Comparison of ENCODE assay signal across 8 cellular contexts in genomic region chr18:3585656-3586509, GRCh38.
DNase-seq lines count a peak whose midpoint lies in the region; ATAC-seq and TF ChIP-seq lines count a peak whose summit lies in the region.

No MANE protein-coding gene starts in this region.

- TF ChIP-seq POLR2A in IMR-90 (IDR thresholded peaks at IDR 0.05; ENCODE audit: low read depth, low read length), result no peak
- no peak for TF ChIP-seq POLR2A in esophagus muscularis mucosa (IDR thresholded peaks at IDR 0.05; ENCODE audit: low read depth)

- no peak overlapping the region for H2BK15ac ChIP-seq in IMR-90 (ENCODE audit: low read depth, low read length)

- TF ChIP-seq RAD21 in IMR-90 (IDR thresholded peaks at IDR 0.05; ENCODE audit: low read length), result peak; percentile 71

- no peaks in the 10 kb centered on the region for H3K36me3 Mint-ChIP-seq in natural killer cell

- H4K91ac ChIP-seq in IMR-90 (ENCODE audit: insufficient read depth, low read depth, low read length), result no peak overlapping the region

- H3K23ac ChIP-seq in IMR-90 (ENCODE audit: low read depth, low read length), result no peak overlapping the region

- H3K4me2 ChIP-seq in IMR-90 (ENCODE audit: low read depth, low read length) (no peak overlapping the region), OCI-LY7 (ENCODE audit: low read length) (peak overlapping the region; percentile 85)

- H2BK120ac ChIP-seq in IMR-90 (ENCODE audit: low read depth, low read length), result no peak overlapping the region

- no peaks in the 10 kb centered on the region for H3K79me1 ChIP-seq in IMR-90 (ENCODE audit: low read depth in 1 of 2, low read length in 2 of 2)

- peaks cover 0 to 3% of the 10 kb centered on the region in 2 donors for H3K27me3 Mint-ChIP-seq in natural killer cell (ENCODE audit: low read depth in 2 of 2)

- no peak for TF ChIP-seq EP300 in esophagus muscularis mucosa (IDR thresholded peaks at IDR 0.05)

- BruUV-seq in IMR-90 (replicated peaks; lab: Mats Ljungman, UMichigan), result no TSS peak
- BruUV-seq in OCI-LY7 (replicated peaks; lab: Mats Ljungman, UMichigan), result TSS peak; percentile 99

- WGBS in IMR-90 (ENCODE audit: extremely low coverage in 2 of 2, insufficient read length in 1 of 2), 2 experiments, result 30% methylated on average over 4 of the region's 12 CpGs; no CpG with 5 or more reads in 1 of the 2 experiments
- 56% methylated on average over 12 of the region's 12 CpGs for WGBS in esophagus muscularis mucosa

- H2AFZ ChIP-seq in IMR-90 (replicated peaks; ENCODE audit: low read length, poor library complexity) (peak overlapping the region; percentile 9), OCI-LY7 (ENCODE audit: low read length) (peak overlapping the region; percentile 64; the same call in 1 of the 2 replicates)

- H3K9ac ChIP-seq in IMR-90 (ENCODE audit: low read depth, low read length), result no peak overlapping the region

- no peak overlapping the region for H3K14ac ChIP-seq in IMR-90 (replicated peaks; ENCODE audit: low read depth, low read length)

- no peaks in the 10 kb centered on the region for H3K79me2 ChIP-seq in OCI-LY7 (ENCODE audit: insufficient read depth, low read depth, low read length)

- H3K27ac ChIP-seq in IMR-90 (ENCODE audit: insufficient read depth, low read length) (no peak overlapping the region), OCI-LY7 (ENCODE audit: low read depth, low read length, poor library complexity, severe bottlenecking) (peak overlapping the region; percentile 99), esophagus muscularis mucosa (replicated peaks in 1 of 4) (no peak overlapping the region), tibial artery (no peak overlapping the region)

- no peaks in the 10 kb centered on the region for H3K9me3 Mint-ChIP-seq in natural killer cell

- H2AK5ac ChIP-seq in IMR-90 (ENCODE audit: low read depth, low read length), result peak overlapping the region; percentile 24; the same call in 1 of the 2 replicates

- ATAC-seq in GM21447 (IDR thresholded peaks at IDR 0.05; ENCODE audit: unreplicated experiment) (peak; percentile 1), IMR-90 (ENCODE audit: low read depth) (peak; percentile 91), natural killer cell (peak; percentile 85 to 98 (median 98))

- no peak overlapping the region for H4K8ac ChIP-seq in IMR-90 (ENCODE audit: low read depth in 2 of 2, low read length in 2 of 2)

- in situ Hi-C loops in IMR-90 (cut with MboI; ENCODE audit: low sequenced_read_pairs), result no loop called here

- no peak overlapping the region for H2BK5ac ChIP-seq in IMR-90 (ENCODE audit: low read depth, low read length, poor library complexity, severe bottlenecking)

- DNase-seq in COR-L47 (lab: John Stamatoyannopoulos, UW) (peak; percentile 90), IMR-90 (peak; percentile 78), OCI-LY7 (ENCODE audit: low spot score) (peak; percentile 93), activated T-cell treated with anti-CD3 and anti-CD28 coated beads for 48 hours (ENCODE audit: low read depth) (peak; percentile 60), esophagus muscularis mucosa (ENCODE audit: extremely low spot score) (peak; percentile 64), natural killer cell (peak; percentile 62), tibial artery (peak; percentile 79)

- TF ChIP-seq CTCF in IMR-90 (conservative IDR thresholded peaks at IDR 0.05; ENCODE audit: low read depth, low read length) (peak; percentile 68), OCI-LY7 (conservative IDR thresholded peaks at IDR 0.05; ENCODE audit: low read length) (peak; percentile 98), esophagus muscularis mucosa (IDR thresholded peaks at IDR 0.05) (peak; percentile 58 to 75 (median 64)), natural killer cell (IDR thresholded peaks at IDR 0.05) (peak; percentile 63), tibial artery (IDR thresholded peaks at IDR 0.05) (peak; percentile 59 to 65)

- H3K9me3 ChIP-seq in IMR-90 (ENCODE audit: control insufficient read depth, insufficient read depth, low read length), result no peaks in the 10 kb centered on the region
- peaks cover 9% of the 10 kb centered on the region; the same call in 1 of the 2 replicates for H3K9me3 ChIP-seq in OCI-LY7 (ENCODE audit: low read length)
- H3K9me3 ChIP-seq in esophagus muscularis mucosa, result no peaks in the 10 kb centered on the region
- H3K9me3 ChIP-seq in tibial artery, result no peaks in the 10 kb centered on the region

- no peak overlapping the region for H2BK20ac ChIP-seq in IMR-90 (ENCODE audit: low read depth, low read length)

- dilution Hi-C loops in IMR-90 (cut with HindIII; ENCODE audit: low sequenced_read_pairs, unreplicated experiment), result no loop called here

- H3K4me3 ChIP-seq in IMR-90 (ENCODE audit: insufficient read depth, low read depth, low read length) (no peak overlapping the region), OCI-LY7 (ENCODE audit: low read depth, low read length, poor library complexity, severe bottlenecking) (peak overlapping the region; percentile 63), esophagus muscularis mucosa (no peak overlapping the region), tibial artery (no peak overlapping the region)

- POLR2A ChIA-PET in IMR-90 (lab: Charles Lee; ENCODE audit: unreplicated experiment), result interaction anchor here (0.6 to 1.0 kb wide), 3 partner anchors 8 to 85 kb away, joined by 3 to 4 read pairs (median 3); no protein-coding TSS in a partner anchor
- POLR2A ChIA-PET in OCI-LY7 (lab: Charles Lee), result interaction anchor here (0.6 to 5.2 kb wide), 29 partner anchors 10 to 337 kb away, joined by 3 to 44 read pairs (median 5); partner anchors contain the start of gene TGIF1

- no peaks in the 10 kb centered on the region for H3K27me3 ChIP-seq in IMR-90 (ENCODE audit: control insufficient read depth, insufficient read depth, low read length)
- H3K27me3 ChIP-seq in esophagus muscularis mucosa, result no peaks in the 10 kb centered on the region
- no peaks in the 10 kb centered on the region for H3K27me3 ChIP-seq in tibial artery

- no peak overlapping the region for H3K4ac ChIP-seq in IMR-90 (ENCODE audit: low read depth, low read length)

- peaks cover 5% of the 10 kb centered on the region for H3K4me1 ChIP-seq in IMR-90 (ENCODE audit: control insufficient read depth, insufficient read depth, low read length)
- peaks cover 73% of the 10 kb centered on the region for H3K4me1 ChIP-seq in OCI-LY7 (ENCODE audit: insufficient read depth, low read length, poor library complexity, severe bottlenecking)
- H3K4me1 ChIP-seq in esophagus muscularis mucosa, result peaks cover 0 to 4% (median 0%) of the 10 kb centered on the region in 4 donors
- H3K4me1 ChIP-seq in tibial artery, result no peaks in the 10 kb centered on the region

- intact Hi-C loops in IMR-90 (cut with micrococcal nuclease), result loop anchor here (2.0 kb wide), 1 partner anchor 131 kb away; no protein-coding TSS in a partner anchor
- intact Hi-C loops in OCI-LY7 (cut with micrococcal nuclease; ENCODE audit: unreplicated experiment), result loop anchor here (1.0 to 10.0 kb wide), 8 partner anchors 87 to 629 kb away; no protein-coding TSS in a partner anchor
- intact Hi-C loops in esophagus muscularis mucosa (cut with DNase I), result no loop called here
- intact Hi-C loops in natural killer cell (cut with micrococcal nuclease), result loop anchor here (1.0 to 2.0 kb wide), 2 partner anchors 73 to 305 kb away; no protein-coding TSS in a partner anchor
- intact Hi-C loops in tibial artery (cut with DNase I; ENCODE audit: low total_unique reads), result no loop called here

- H2AK9ac ChIP-seq in IMR-90 (replicated peaks; ENCODE audit: low read depth, low read length, poor library complexity), result no peak overlapping the region

- no peak overlapping the region for H3K4me3 Mint-ChIP-seq in natural killer cell

- H3K36me3 ChIP-seq in IMR-90 (ENCODE audit: control insufficient read depth, insufficient read depth, low read length), result no peaks in the 10 kb centered on the region
- no peaks in the 10 kb centered on the region for H3K36me3 ChIP-seq in OCI-LY7 (ENCODE audit: insufficient read depth, low read length)
- H3K36me3 ChIP-seq in esophagus muscularis mucosa, result no peaks in the 10 kb centered on the region
- H3K36me3 ChIP-seq in tibial artery, result no peaks in the 10 kb centered on the region

- H3K56ac ChIP-seq in IMR-90 (ENCODE audit: extremely low read depth, insufficient read depth, low read length), result no peak overlapping the region

- H4K20me1 ChIP-seq in IMR-90 (ENCODE audit: insufficient read depth, low read length) (no peaks in the 10 kb centered on the region), OCI-LY7 (ENCODE audit: insufficient read depth, low read length) (no peaks in the 10 kb centered on the region)

- peaks cover 4% of the 10 kb centered on the region for H3K9me1 ChIP-seq in IMR-90 (ENCODE audit: insufficient read depth, low read length)

- no peak overlapping the region for H4K5ac ChIP-seq in IMR-90 (ENCODE audit: low read depth, low read length)

- H3K27ac Mint-ChIP-seq in natural killer cell, result no peak overlapping the region

- CTCF ChIA-PET in IMR-90 (lab: Yijun Ruan, JAX), result interaction anchor here (0.6 to 1.5 kb wide), 7 partner anchors 8 to 132 kb away, joined by 3 to 10 read pairs (median 4); no protein-coding TSS in a partner anchor
- CTCF ChIA-PET in OCI-LY7 (lab: Charles Lee; ENCODE audit: unreplicated experiment), result interaction anchor here (0.6 to 1.6 kb wide), 8 partner anchors 9 to 289 kb away, joined by 3 to 12 read pairs (median 3); no protein-coding TSS in a partner anchor

- 0 out of 2 replicates have a peak overlapping the region, but pooled peaks have one; percentile 31 for H3K18ac ChIP-seq in IMR-90 (ENCODE audit: low read depth, low read length)

- peaks cover 0 to 7% of the 10 kb centered on the region in 2 donors for H3K4me1 Mint-ChIP-seq in natural killer cell

- no peaks in the 10 kb centered on the region for H3K9me2 ChIP-seq in OCI-LY7 (ENCODE audit: insufficient read depth, low read length)

TF ChIP-seq in IMR-90, 13 proteins besides CTCF, POLR2A, EP300 and RAD21:
- TF ChIP-seq MXI1 (IDR thresholded peaks at IDR 0.05; ENCODE audit: borderline replicate concordance, low read depth, low read length) (peak; percentile 36; the same call in 1 of the 2 replicates), USF2 (IDR thresholded peaks at IDR 0.05; ENCODE audit: low read depth, low read length) (no peak), CEBPB (IDR thresholded peaks at IDR 0.05; ENCODE audit: low read depth, low read length) (peak; percentile 73), MAZ (IDR thresholded peaks at IDR 0.05; ENCODE audit: borderline replicate concordance, low read depth, low read length) (peak; percentile 64; the same call in 1 of the 2 replicates), SMC3 (IDR thresholded peaks at IDR 0.05; ENCODE audit: low read depth, low read length) (peak; percentile 80)

Comparison
In these comparisons a context has a peak if more than half of its experiments do, and no peak if none do; other contexts are left out.
1. ATAC-seq: peak in every context shown above with its lines; median percentile 98 in natural killer cell; 91 in IMR-90; 1 in GM21447.
2. intact Hi-C loops: an anchor here in IMR-90 (2.0 kb wide), OCI-LY7 (1.0 to 10.0 kb wide) and natural killer cell (1.0 to 2.0 kb wide); none called in esophagus muscularis mucosa and tibial artery.